ENCODE assay signal across 10 cellular contexts in genomic region chr1:209354840-209355165, GRCh38.
"Had no signal": no experiment of that assay in that cellular context is flagged by ENCODE, and none has a peak within 500 bp of the region (broad histone marks: within the 10 kb centered on the region; RNA-seq: fewer than 3 reads in every experiment).

No MANE protein-coding gene starts in this region.

- H3K36me3 ChIP-seq: neutrophil, WERI-Rb-1 had no signal

- H3K27ac ChIP-seq: hepatocyte, neutrophil, WERI-Rb-1 had no signal

- H3K27me3 ChIP-seq: hepatocyte, neutrophil had no signal

- H3K4me1 Mint-ChIP-seq: activated naive CD8-positive, alpha-beta T cell treated with anti-CD3 and anti-CD28 coated beads for 36 hours; naive B cell; stimulated activated naive B cell treated with anti-CD40 and anti-IgM and Interleukin-4, amounts not matched to agents 10 μg/mL and 1 μg/mL and 100 μg/mL, for 72 hours had no signal

- H3K27ac Mint-ChIP-seq: activated CD8-positive, alpha-beta T cell treated with anti-CD3 and anti-CD28 coated beads for 36 hours; activated naive CD8-positive, alpha-beta T cell treated with anti-CD3 and anti-CD28 coated beads for 36 hours; activated T-cell treated with anti-CD3 and anti-CD28 coated beads, Interleukin-2, amount 50 U/mL, for 72 hours; naive B cell; progenitor cell of endocrine pancreas; stimulated activated naive B cell treated with anti-CD40 and anti-IgM and Interleukin-4, amounts not matched to agents 10 μg/mL and 1 μg/mL and 100 μg/mL, for 72 hours had no signal

- DNase-seq: naive B cell had no signal

- H3K36me3 Mint-ChIP-seq: activated naive CD8-positive, alpha-beta T cell treated with anti-CD3 and anti-CD28 coated beads for 36 hours; naive B cell; stimulated activated naive B cell treated with anti-CD40 and anti-IgM and Interleukin-4, amounts not matched to agents 10 μg/mL and 1 μg/mL and 100 μg/mL, for 72 hours had no signal

- H2AFZ ChIP-seq: hepatocyte had no signal

- H3K4me3 ChIP-seq: hepatocyte had no signal

- FAIRE-seq: endometrium had no signal

- H3K4me3 Mint-ChIP-seq: activated CD8-positive, alpha-beta T cell treated with anti-CD3 and anti-CD28 coated beads for 36 hours; activated naive CD8-positive, alpha-beta T cell treated with anti-CD3 and anti-CD28 coated beads for 36 hours; activated T-cell treated with anti-CD3 and anti-CD28 coated beads, Interleukin-2, amount 50 U/mL, for 72 hours; naive B cell; stimulated activated naive B cell treated with anti-CD40 and anti-IgM and Interleukin-4, amounts not matched to agents 10 μg/mL and 1 μg/mL and 100 μg/mL, for 72 hours had no signal

- H3K79me2 ChIP-seq: hepatocyte had no signal

- H3K9me3 ChIP-seq: neutrophil had no signal

- H3K9me3 Mint-ChIP-seq: activated CD8-positive, alpha-beta T cell treated with anti-CD3 and anti-CD28 coated beads for 36 hours; activated naive CD8-positive, alpha-beta T cell treated with anti-CD3 and anti-CD28 coated beads for 36 hours; activated T-cell treated with anti-CD3 and anti-CD28 coated beads, Interleukin-2, amount 50 U/mL, for 72 hours; naive B cell; stimulated activated naive B cell treated with anti-CD40 and anti-IgM and Interleukin-4, amounts not matched to agents 10 μg/mL and 1 μg/mL and 100 μg/mL, for 72 hours had no signal
